In the genomic region with DNA sequence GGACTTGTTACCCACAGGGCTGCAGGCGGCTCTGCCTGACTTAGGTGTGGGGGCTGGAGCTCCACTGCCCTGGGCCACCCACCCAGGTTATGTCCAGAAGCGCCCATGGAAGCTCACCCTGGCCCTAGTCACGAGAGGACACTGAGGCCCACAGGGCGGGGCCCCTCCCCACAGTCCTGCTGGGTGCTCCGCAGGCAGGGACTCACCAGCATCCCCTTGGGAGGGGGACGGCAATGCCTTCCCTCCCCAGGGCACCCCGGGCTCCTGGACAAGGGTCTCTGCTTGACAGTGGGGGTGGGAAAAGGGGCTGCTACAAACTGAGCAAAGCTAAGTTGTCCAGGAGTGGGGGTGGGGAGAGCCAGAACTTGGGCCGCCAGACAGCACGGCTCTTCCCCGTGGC, we compare ENCODE assay signal across 10 cellular contexts.
"Had no signal": no experiment of that assay in that cellular context is flagged by ENCODE, and none has a peak within 500 bp of the region (broad histone marks: within the 10 kb centered on the region; RNA-seq: fewer than 3 reads in every experiment).

No MANE protein-coding gene starts in this region.

- FAIRE-seq: HepG2, HTR-8/SVneo, K562 had no signal

- H3K27ac ChIP-seq: HL-60, KMS-11 had no signal

- H3K27ac Mint-ChIP-seq: IgD-negative memory B cell had no signal

- DNase-seq: IMR-90, Karpas-422, KBM-7, KG1 had no signal

- H3K9me3 Mint-ChIP-seq: IgD-negative memory B cell had no signal

- H3K36me3 Mint-ChIP-seq: IgD-negative memory B cell had no signal

- ATAC-seq: HepG2, K562 had no signal

- H3K9ac ChIP-seq: KMS-11 had no signal

- H3K4me2 ChIP-seq: KMS-11 had no signal

- H3K4me3 ChIP-seq: K562 had no signal

- H3K27me3 Mint-ChIP-seq: IgD-negative memory B cell had no signal

- H3K4me1 Mint-ChIP-seq: IgD-negative memory B cell had no signal
